In genomic region chr15:65529754-65530317, GRCh38 we compare ENCODE assay signal across 1 cellular context.
TF ChIP-seq lines count a peak whose summit lies in the region.

No MANE protein-coding gene starts in this region.

TF ChIP-seq in HEK293, 187 proteins besides CTCF, POLR2A, EP300 and RAD21 (continued from another document and continues in another):
- TF ChIP-seq ZNF2 (tag by site-specific recombination; IDR thresholded peaks at IDR 0.05) (peak; percentile 40; the same call in 1 of the 2 replicates), ZNF311 (tag by site-specific recombination; IDR thresholded peaks at IDR 0.05; ENCODE audit: borderline replicate concordance) (no peak), ZNF560 (tag by site-specific recombination; IDR thresholded peaks at IDR 0.05; ENCODE audit: borderline replicate concordance) (no peak), ZNF114 (tag by site-specific recombination; IDR thresholded peaks at IDR 0.05) (no peak), ZNF416 (tag by site-specific recombination; IDR thresholded peaks at IDR 0.05) (no peak), OSR2 (tag by site-specific recombination; IDR thresholded peaks at IDR 0.05) (peak; percentile 90), ZNF785 (tag by site-specific recombination; IDR thresholded peaks at IDR 0.05) (no peak), ZNF624 (tag by site-specific recombination; IDR thresholded peaks at IDR 0.05) (no peak), ZNF610 (tag by site-specific recombination; IDR thresholded peaks at IDR 0.05; ENCODE audit: borderline replicate concordance) (no peak), ZNF544 (tag by site-specific recombination; IDR thresholded peaks at IDR 0.05) (no peak), SETDB1 (IDR thresholded peaks at IDR 0.05; ENCODE audit: insufficient read length, low read length) (no peak), ZNF26 (tag by site-specific recombination; IDR thresholded peaks at IDR 0.05) (no peak), ZNF747 (tag by site-specific recombination; IDR thresholded peaks at IDR 0.05) (no peak), ZNF175 (tag by site-specific recombination; IDR thresholded peaks at IDR 0.05) (no peak), BCL6B (tag by site-specific recombination; IDR thresholded peaks at IDR 0.05) (no peak), TSHZ1 (tag by site-specific recombination; IDR thresholded peaks at IDR 0.05; ENCODE audit: borderline replicate concordance) (no peak), ZBTB7A (tag by site-specific recombination; IDR thresholded peaks at IDR 0.05; ENCODE audit: low read depth) (0 out of 2 replicates have a peak, but pooled peaks have one; percentile 2), ZNF791 (tag by site-specific recombination; IDR thresholded peaks at IDR 0.05) (no peak), ZNF776 (tag by site-specific recombination; IDR thresholded peaks at IDR 0.05; ENCODE audit: borderline replicate concordance) (no peak), ZNF174 (tag by site-specific recombination; IDR thresholded peaks at IDR 0.05) (no peak), ZBTB48 (tag by site-specific recombination; IDR thresholded peaks at IDR 0.05) (peak; percentile 78), ZNF426 (tag by site-specific recombination; IDR thresholded peaks at IDR 0.05) (no peak), ZNF670 (tag by site-specific recombination; IDR thresholded peaks at IDR 0.05; ENCODE audit: low read depth) (no peak), PBX3 (CRISPR knock-in tag; IDR thresholded peaks at IDR 0.05) (no peak), ZNF48 (tag by site-specific recombination; IDR thresholded peaks at IDR 0.05) (no peak), GLIS2 (tag by site-specific recombination; IDR thresholded peaks at IDR 0.05) (no peak), ZNF621 (tag by site-specific recombination; IDR thresholded peaks at IDR 0.05) (no peak), ZNF561 (tag by site-specific recombination; IDR thresholded peaks at IDR 0.05; ENCODE audit: borderline replicate concordance) (peak; percentile 61; the same call in 1 of the 2 replicates), HOXC10 (CRISPR knock-in tag; IDR thresholded peaks at IDR 0.05) (no peak), EGR2 (tag by site-specific recombination; IDR thresholded peaks at IDR 0.05; ENCODE audit: low read depth) (peak; percentile 7; the same call in 1 of the 2 replicates), ZNF223 (tag by site-specific recombination; IDR thresholded peaks at IDR 0.05) (no peak), SP3 (tag by site-specific recombination; IDR thresholded peaks at IDR 0.05) (peak; percentile 32; the same call in 1 of the 2 replicates), ZNF704 (tag by site-specific recombination; IDR thresholded peaks at IDR 0.05) (no peak)
- TF ChIP-seq, protein P1, sequence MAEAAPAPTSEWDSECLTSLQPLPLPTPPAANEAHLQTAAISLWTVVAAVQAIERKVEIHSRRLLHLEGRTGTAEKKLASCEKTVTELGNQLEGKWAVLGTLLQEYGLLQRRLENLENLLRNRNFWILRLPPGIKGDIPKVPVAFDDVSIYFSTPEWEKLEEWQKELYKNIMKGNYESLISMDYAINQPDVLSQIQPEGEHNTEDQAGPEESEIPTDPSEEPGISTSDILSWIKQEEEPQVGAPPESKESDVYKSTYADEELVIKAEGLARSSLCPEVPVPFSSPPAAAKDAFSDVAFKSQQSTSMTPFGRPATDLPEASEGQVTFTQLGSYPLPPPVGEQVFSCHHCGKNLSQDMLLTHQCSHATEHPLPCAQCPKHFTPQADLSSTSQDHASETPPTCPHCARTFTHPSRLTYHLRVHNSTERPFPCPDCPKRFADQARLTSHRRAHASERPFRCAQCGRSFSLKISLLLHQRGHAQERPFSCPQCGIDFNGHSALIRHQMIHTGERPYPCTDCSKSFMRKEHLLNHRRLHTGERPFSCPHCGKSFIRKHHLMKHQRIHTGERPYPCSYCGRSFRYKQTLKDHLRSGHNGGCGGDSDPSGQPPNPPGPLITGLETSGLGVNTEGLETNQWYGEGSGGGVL (tag by site-specific recombination; IDR thresholded peaks at IDR 0.05): no peak; the same call in 1 of the 2 replicates
- TF ChIP-seq, protein P2, sequence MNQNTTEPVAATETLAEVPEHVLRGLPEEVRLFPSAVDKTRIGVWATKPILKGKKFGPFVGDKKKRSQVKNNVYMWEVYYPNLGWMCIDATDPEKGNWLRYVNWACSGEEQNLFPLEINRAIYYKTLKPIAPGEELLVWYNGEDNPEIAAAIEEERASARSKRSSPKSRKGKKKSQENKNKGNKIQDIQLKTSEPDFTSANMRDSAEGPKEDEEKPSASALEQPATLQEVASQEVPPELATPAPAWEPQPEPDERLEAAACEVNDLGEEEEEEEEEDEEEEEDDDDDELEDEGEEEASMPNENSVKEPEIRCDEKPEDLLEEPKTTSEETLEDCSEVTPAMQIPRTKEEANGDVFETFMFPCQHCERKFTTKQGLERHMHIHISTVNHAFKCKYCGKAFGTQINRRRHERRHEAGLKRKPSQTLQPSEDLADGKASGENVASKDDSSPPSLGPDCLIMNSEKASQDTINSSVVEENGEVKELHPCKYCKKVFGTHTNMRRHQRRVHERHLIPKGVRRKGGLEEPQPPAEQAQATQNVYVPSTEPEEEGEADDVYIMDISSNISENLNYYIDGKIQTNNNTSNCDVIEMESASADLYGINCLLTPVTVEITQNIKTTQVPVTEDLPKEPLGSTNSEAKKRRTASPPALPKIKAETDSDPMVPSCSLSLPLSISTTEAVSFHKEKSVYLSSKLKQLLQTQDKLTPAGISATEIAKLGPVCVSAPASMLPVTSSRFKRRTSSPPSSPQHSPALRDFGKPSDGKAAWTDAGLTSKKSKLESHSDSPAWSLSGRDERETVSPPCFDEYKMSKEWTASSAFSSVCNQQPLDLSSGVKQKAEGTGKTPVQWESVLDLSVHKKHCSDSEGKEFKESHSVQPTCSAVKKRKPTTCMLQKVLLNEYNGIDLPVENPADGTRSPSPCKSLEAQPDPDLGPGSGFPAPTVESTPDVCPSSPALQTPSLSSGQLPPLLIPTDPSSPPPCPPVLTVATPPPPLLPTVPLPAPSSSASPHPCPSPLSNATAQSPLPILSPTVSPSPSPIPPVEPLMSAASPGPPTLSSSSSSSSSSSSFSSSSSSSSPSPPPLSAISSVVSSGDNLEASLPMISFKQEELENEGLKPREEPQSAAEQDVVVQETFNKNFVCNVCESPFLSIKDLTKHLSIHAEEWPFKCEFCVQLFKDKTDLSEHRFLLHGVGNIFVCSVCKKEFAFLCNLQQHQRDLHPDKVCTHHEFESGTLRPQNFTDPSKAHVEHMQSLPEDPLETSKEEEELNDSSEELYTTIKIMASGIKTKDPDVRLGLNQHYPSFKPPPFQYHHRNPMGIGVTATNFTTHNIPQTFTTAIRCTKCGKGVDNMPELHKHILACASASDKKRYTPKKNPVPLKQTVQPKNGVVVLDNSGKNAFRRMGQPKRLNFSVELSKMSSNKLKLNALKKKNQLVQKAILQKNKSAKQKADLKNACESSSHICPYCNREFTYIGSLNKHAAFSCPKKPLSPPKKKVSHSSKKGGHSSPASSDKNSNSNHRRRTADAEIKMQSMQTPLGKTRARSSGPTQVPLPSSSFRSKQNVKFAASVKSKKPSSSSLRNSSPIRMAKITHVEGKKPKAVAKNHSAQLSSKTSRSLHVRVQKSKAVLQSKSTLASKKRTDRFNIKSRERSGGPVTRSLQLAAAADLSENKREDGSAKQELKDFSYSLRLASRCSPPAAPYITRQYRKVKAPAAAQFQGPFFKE (tag by site-specific recombination; IDR thresholded peaks at IDR 0.05; ENCODE audit: borderline replicate concordance): no peak
- TF ChIP-seq, protein P3, sequence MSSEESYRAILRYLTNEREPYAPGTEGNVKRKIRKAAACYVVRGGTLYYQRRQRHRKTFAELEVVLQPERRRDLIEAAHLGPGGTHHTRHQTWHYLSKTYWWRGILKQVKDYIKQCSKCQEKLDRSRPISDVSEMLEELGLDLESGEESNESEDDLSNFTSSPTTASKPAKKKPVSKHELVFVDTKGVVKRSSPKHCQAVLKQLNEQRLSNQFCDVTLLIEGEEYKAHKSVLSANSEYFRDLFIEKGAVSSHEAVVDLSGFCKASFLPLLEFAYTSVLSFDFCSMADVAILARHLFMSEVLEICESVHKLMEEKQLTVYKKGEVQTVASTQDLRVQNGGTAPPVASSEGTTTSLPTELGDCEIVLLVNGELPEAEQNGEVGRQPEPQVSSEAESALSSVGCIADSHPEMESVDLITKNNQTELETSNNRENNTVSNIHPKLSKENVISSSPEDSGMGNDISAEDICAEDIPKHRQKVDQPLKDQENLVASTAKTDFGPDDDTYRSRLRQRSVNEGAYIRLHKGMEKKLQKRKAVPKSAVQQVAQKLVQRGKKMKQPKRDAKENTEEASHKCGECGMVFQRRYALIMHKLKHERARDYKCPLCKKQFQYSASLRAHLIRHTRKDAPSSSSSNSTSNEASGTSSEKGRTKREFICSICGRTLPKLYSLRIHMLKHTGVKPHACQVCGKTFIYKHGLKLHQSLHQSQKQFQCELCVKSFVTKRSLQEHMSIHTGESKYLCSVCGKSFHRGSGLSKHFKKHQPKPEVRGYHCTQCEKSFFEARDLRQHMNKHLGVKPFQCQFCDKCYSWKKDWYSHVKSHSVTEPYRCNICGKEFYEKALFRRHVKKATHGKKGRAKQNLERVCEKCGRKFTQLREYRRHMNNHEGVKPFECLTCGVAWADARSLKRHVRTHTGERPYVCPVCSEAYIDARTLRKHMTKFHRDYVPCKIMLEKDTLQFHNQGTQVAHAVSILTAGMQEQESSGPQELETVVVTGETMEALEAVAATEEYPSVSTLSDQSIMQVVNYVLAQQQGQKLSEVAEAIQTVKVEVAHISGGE (tag by site-specific recombination; conservative IDR thresholded peaks at IDR 0.05; ENCODE audit: low read depth): no peak
- TF ChIP-seq, protein P4, sequence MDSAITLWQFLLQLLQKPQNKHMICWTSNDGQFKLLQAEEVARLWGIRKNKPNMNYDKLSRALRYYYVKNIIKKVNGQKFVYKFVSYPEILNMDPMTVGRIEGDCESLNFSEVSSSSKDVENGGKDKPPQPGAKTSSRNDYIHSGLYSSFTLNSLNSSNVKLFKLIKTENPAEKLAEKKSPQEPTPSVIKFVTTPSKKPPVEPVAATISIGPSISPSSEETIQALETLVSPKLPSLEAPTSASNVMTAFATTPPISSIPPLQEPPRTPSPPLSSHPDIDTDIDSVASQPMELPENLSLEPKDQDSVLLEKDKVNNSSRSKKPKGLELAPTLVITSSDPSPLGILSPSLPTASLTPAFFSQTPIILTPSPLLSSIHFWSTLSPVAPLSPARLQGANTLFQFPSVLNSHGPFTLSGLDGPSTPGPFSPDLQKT (IDR thresholded peaks at IDR 0.05; ENCODE audit: borderline replicate concordance, low read depth, low read length): no peak
